8 cellular contexts compared by ENCODE assay signal in the genomic region with DNA sequence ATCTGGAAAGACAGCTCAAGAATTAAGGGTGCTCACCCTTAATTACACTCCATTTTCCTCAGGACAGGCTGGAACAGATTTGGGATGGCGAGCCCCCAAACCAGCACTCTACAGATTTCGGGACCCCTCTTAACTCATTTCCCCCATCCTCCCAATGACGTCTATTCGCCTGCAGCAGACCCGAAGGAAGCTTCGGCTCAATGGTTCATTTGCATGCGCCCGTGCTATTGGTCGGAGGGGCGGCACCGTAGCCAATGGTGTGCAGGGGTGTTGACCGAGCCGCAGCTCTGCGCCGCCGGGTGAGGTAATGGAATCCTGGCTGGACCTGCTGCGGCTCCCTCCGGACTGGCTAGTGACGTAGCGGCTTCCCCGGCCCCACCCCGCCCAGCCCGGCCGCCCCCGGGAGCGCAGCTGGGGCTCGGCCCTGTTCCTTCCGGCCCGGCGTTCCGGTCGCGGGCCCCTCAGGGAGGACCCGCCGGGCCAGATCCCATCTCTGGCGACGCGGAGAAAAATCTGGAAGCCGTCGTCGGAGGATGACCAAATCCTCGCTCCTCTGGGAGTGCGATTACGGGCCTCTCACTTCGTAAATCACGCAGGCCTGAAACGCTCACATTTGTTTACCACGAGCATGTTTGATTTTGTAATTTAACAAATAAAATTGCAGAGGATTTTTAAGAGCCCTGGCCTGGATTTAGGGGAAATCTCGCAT. TPM values are rescaled to one million over a fixed set of nuclear protein-coding genes. Genes with fewer than 3 reads are reported as not detected.
DNase-seq lines count a peak whose midpoint lies in the region; ATAC-seq and TF ChIP-seq lines count a peak whose summit lies in the region.

No MANE protein-coding gene starts in this region.

- H3K4me3 Mint-ChIP-seq in nephron progenitor cell = peak overlapping the region; percentile 82
- peak overlapping the region; percentile 79 to 89 for H3K4me3 Mint-ChIP-seq in stimulated activated naive CD8-positive, alpha-beta T cell treated with anti-CD3 and anti-CD28 coated beads, Interleukin-15, amount 100 ng/mL, for 72 hours

- peaks cover 28% of the 10 kb centered on the region for H3K27me3 Mint-ChIP-seq in nephron progenitor cell (ENCODE audit: low read depth, poor library complexity)
- H3K27me3 Mint-ChIP-seq in stimulated activated naive CD8-positive, alpha-beta T cell treated with anti-CD3 and anti-CD28 coated beads, Interleukin-15, amount 100 ng/mL, for 72 hours = no peaks in the 10 kb centered on the region

- ATAC-seq in stimulated activated naive CD8-positive, alpha-beta T cell treated with anti-CD3 and anti-CD28 coated beads, Interleukin-15, amount 100 ng/mL, for 72 hours = peak; percentile 95

- DNase-seq in EL (peak; percentile 97), H4 (ENCODE audit: low spot score) (peak; percentile 97), LoVo (ENCODE audit: low spot score) (peak; percentile 100), RWPE1 (ENCODE audit: low spot score) (peak; percentile 97), fibroblast of peridontal ligament (ENCODE audit: extremely low read depth) (peak; percentile 95), nephron progenitor cell (peak; percentile 95)
- peak; percentile 84 for DNase-seq in activated T-helper 9 cell treated with anti-CD3 and anti-CD28 coated beads, Interleukin-2, amount 50 U/mL, for 16 hours (ENCODE audit: low read depth)
- DNase-seq in stimulated activated naive CD8-positive, alpha-beta T cell treated with anti-CD3 and anti-CD28 coated beads, Interleukin-15, amount 100 ng/mL, for 72 hours = peak; percentile 83 to 90

- CTCF ChIA-PET in RWPE1 (lab: Yijun Ruan, JAX) = interaction anchor here (0.5 to 2.1 kb wide), 6 partner anchors 9 to 1837 kb away, joined by 3 to 8 read pairs (median 5); no protein-coding TSS in a partner anchor

- TF ChIP-seq CTCF in RWPE1 (conservative IDR thresholded peaks at IDR 0.05; ENCODE audit: low read depth) (no peak), nephron progenitor cell (IDR thresholded peaks at IDR 0.05) (no peak)

- no peaks in the 10 kb centered on the region for H3K9me3 Mint-ChIP-seq in nephron progenitor cell
- H3K9me3 Mint-ChIP-seq in stimulated activated naive CD8-positive, alpha-beta T cell treated with anti-CD3 and anti-CD28 coated beads, Interleukin-15, amount 100 ng/mL, for 72 hours = no peaks in the 10 kb centered on the region

- H3K36me3 Mint-ChIP-seq in nephron progenitor cell (ENCODE audit: low read depth) = no peaks in the 10 kb centered on the region

- POLR2A ChIA-PET in RWPE1 (lab: Yijun Ruan, JAX; ENCODE audit: low non-redundant PET) = no interaction called here

- H3K4me1 Mint-ChIP-seq in nephron progenitor cell = peaks cover 60% of the 10 kb centered on the region
- peaks cover 46% of the 10 kb centered on the region for H3K4me1 Mint-ChIP-seq in stimulated activated naive CD8-positive, alpha-beta T cell treated with anti-CD3 and anti-CD28 coated beads, Interleukin-15, amount 100 ng/mL, for 72 hours

- H3K27ac Mint-ChIP-seq in nephron progenitor cell = peak overlapping the region; percentile 95
- peak overlapping the region; percentile 61 to 93 for H3K27ac Mint-ChIP-seq in stimulated activated naive CD8-positive, alpha-beta T cell treated with anti-CD3 and anti-CD28 coated beads, Interleukin-15, amount 100 ng/mL, for 72 hours

- peak overlapping the region; percentile 63 for H3K27ac ChIP-seq in RWPE1

RNA-seq across cellular contexts. Expression of a gene that starts 18.3 kb away (rescaled TPM):
- total RNA-seq in H4 (2014; rRNA removed; shearing (Covaris generic)) = 0.16 and 0.54 TPM in 2 replicates

RNA-seq across cellular contexts. Expression of a gene that starts 26.2 kb away (rescaled TPM):
- total RNA-seq in H4 (2014; rRNA removed; shearing (Covaris generic)) = 0.35 and 1.8 TPM in 2 replicates

RNA-seq across cellular contexts. Expression of a gene that starts 36.8 kb away (rescaled TPM):
- 57.5 and 63.0 TPM in 2 replicates for total RNA-seq in H4 (2014; rRNA removed; shearing (Covaris generic))

RNA-seq across cellular contexts. Expression of a gene that starts 46.6 kb away (rescaled TPM):
- not detected in 2 replicates for total RNA-seq in H4 (2014; rRNA removed; shearing (Covaris generic))

Comparison
In these comparisons a context has a peak if more than half of its experiments do, and no peak if none do; other contexts are left out.
1. Peak in every context shown above with its lines: DNase-seq, ATAC-seq and H3K27ac ChIP-seq.